37 cellular contexts compared by ENCODE assay signal in genomic region chr6:109910571-109910970, GRCh38.
"Had no signal": no experiment of that assay in that cellular context is flagged by ENCODE, and none has a peak within 500 bp of the region (broad histone marks: within the 10 kb centered on the region; RNA-seq: fewer than 3 reads in every experiment).

No MANE protein-coding gene starts in this region.

- H3K27ac Mint-ChIP-seq: activated B cell treated with CpG ODN at 0.5 μM for 24 hours; activated CD4-positive, alpha-beta memory T cell treated with anti-CD3 and anti-CD28 coated beads for 36 hours; activated CD4-positive, alpha-beta T cell treated with anti-CD3 and anti-CD28 coated beads, Interleukin-2, amount 10 ng/mL, durations not matched to agents 24 days and 14 days; activated CD8-positive, alpha-beta T cell treated with anti-CD3 and anti-CD28 coated beads for 36 hours; activated naive CD4-positive, alpha-beta T cell treated with anti-CD3 and anti-CD28 coated beads for 36 hours; activated naive CD4-positive, alpha-beta T cell treated with anti-CD3 and anti-CD28 coated beads, Interleukin-2, amount 50 U/mL, for 24 hours; activated naive CD8-positive, alpha-beta T cell; activated naive CD8-positive, alpha-beta T cell treated with anti-CD3 and anti-CD28 coated beads, Interleukin-2, amount 10 ng/mL, durations not matched to agents 7 days and 5 days; activated naive CD8-positive, alpha-beta T cell treated with anti-CD3 and anti-CD28 coated beads, Interleukin-2, amount 50 U/mL, for 24 hours; activated T-cell treated with anti-CD3 and anti-CD28 coated beads, Interleukin-2, amount 50 U/mL, for 72 hours; activated T-helper 1 cell treated with anti-CD3 and anti-CD28 coated beads, Interleukin-12 subunit alpha, Interleukin-12 subunit beta, Interleukin-2, Interleukin-4 antibody, amounts not matched to agents 30 ng/mL and 10 ng/mL and 1 ng/mL, durations not matched to agents 14 hours and 24 hours and 36 hours; activated T-helper 17 cell treated with anti-CD3 and anti-CD28 coated beads, Interleukin-2, amount 50 U/mL, for 72 hours; T-helper 1 cell treated with Interleukin-12 subunit alpha and Interleukin-12 subunit beta and Interleukin-4 antibody, amounts not matched to agents 30 μg/mL and 1 μg/mL, for 36 hours; T-helper 2 cell treated with Interferon-gamma antibody and Interleukin-4, amounts not matched to agents 5 μg/mL and 100 μg/mL, for 36 hours had no signal

- FAIRE-seq: astrocyte, TTC549 had no signal

- H3K36me3 Mint-ChIP-seq: activated CD4-positive, alpha-beta memory T cell treated with anti-CD3 and anti-CD28 coated beads for 36 hours; activated naive CD4-positive, alpha-beta T cell treated with anti-CD3 and anti-CD28 coated beads, Interleukin-2, amount 50 U/mL, for 24 hours; activated naive CD8-positive, alpha-beta T cell; activated naive CD8-positive, alpha-beta T cell treated with anti-CD3 and anti-CD28 coated beads, Interleukin-2, amount 10 ng/mL, durations not matched to agents 7 days and 5 days had no signal

- H3K27ac ChIP-seq: body of pancreas, brain microvascular endothelial cell, breast epithelium, VCaP had no signal

- H3K4me1 ChIP-seq: body of pancreas, breast epithelium had no signal

- H3K9me3 Mint-ChIP-seq: activated B cell treated with CpG ODN at 0.5 μM for 24 hours; activated CD4-positive, alpha-beta memory T cell treated with anti-CD3 and anti-CD28 coated beads for 36 hours; activated CD4-positive, alpha-beta T cell treated with anti-CD3 and anti-CD28 coated beads, Interleukin-2, amount 10 ng/mL, durations not matched to agents 24 days and 14 days; activated CD8-positive, alpha-beta T cell treated with anti-CD3 and anti-CD28 coated beads for 36 hours; activated naive CD4-positive, alpha-beta T cell treated with anti-CD3 and anti-CD28 coated beads for 36 hours; activated naive CD4-positive, alpha-beta T cell treated with anti-CD3 and anti-CD28 coated beads, Interleukin-2, amount 50 U/mL, for 24 hours; activated naive CD8-positive, alpha-beta T cell treated with anti-CD3 and anti-CD28 coated beads, Interleukin-2, amount 10 ng/mL, durations not matched to agents 7 days and 5 days; activated naive CD8-positive, alpha-beta T cell treated with anti-CD3 and anti-CD28 coated beads, Interleukin-2, amount 50 U/mL, for 24 hours; activated T-cell treated with anti-CD3 and anti-CD28 coated beads, Interleukin-2, amount 50 U/mL, for 4 hours; activated T-cell treated with anti-CD3 and anti-CD28 coated beads, Interleukin-2, amount 50 U/mL, for 72 hours; activated T-helper 1 cell treated with anti-CD3 and anti-CD28 coated beads, Interleukin-12 subunit alpha, Interleukin-12 subunit beta, Interleukin-2, Interleukin-4 antibody, amounts not matched to agents 30 ng/mL and 10 ng/mL and 1 ng/mL, durations not matched to agents 14 hours and 24 hours and 36 hours; activated T-helper 17 cell treated with anti-CD3 and anti-CD28 coated beads, Interleukin-2, amount 50 U/mL, for 72 hours; T-helper 1 cell treated with Interleukin-12 subunit alpha and Interleukin-12 subunit beta and Interleukin-4 antibody, amounts not matched to agents 30 μg/mL and 1 μg/mL, for 36 hours; T-helper 2 cell treated with Interferon-gamma antibody and Interleukin-4, amounts not matched to agents 5 μg/mL and 100 μg/mL, for 36 hours had no signal

- H3K4me1 Mint-ChIP-seq: activated B cell treated with CpG ODN at 0.5 μM for 24 hours; activated CD4-positive, alpha-beta T cell treated with anti-CD3 and anti-CD28 coated beads, Interleukin-2, amount 10 ng/mL, durations not matched to agents 24 days and 14 days; activated naive CD4-positive, alpha-beta T cell treated with anti-CD3 and anti-CD28 coated beads, Interleukin-2, amount 50 U/mL, for 24 hours; activated naive CD8-positive, alpha-beta T cell treated with anti-CD3 and anti-CD28 coated beads, Interleukin-2, amount 10 ng/mL, durations not matched to agents 7 days and 5 days; activated naive CD8-positive, alpha-beta T cell treated with anti-CD3 and anti-CD28 coated beads, Interleukin-2, amount 50 U/mL, for 24 hours; activated T-helper 17 cell treated with anti-CD3 and anti-CD28 coated beads, Interleukin-2, amount 50 U/mL, for 72 hours had no signal

- H3K4me3 Mint-ChIP-seq: activated B cell treated with CpG ODN at 0.5 μM for 24 hours; activated CD4-positive, alpha-beta memory T cell treated with anti-CD3 and anti-CD28 coated beads for 36 hours; activated CD4-positive, alpha-beta T cell treated with anti-CD3 and anti-CD28 coated beads, Interleukin-2, amount 10 ng/mL, durations not matched to agents 24 days and 14 days; activated CD8-positive, alpha-beta T cell treated with anti-CD3 and anti-CD28 coated beads for 36 hours; activated naive CD4-positive, alpha-beta T cell treated with anti-CD3 and anti-CD28 coated beads for 36 hours; activated naive CD4-positive, alpha-beta T cell treated with anti-CD3 and anti-CD28 coated beads, Interleukin-2, amount 50 U/mL, for 24 hours; activated naive CD8-positive, alpha-beta T cell; activated naive CD8-positive, alpha-beta T cell treated with anti-CD3 and anti-CD28 coated beads, Interleukin-2, amount 10 ng/mL, durations not matched to agents 7 days and 5 days; activated naive CD8-positive, alpha-beta T cell treated with anti-CD3 and anti-CD28 coated beads, Interleukin-2, amount 50 U/mL, for 24 hours; activated T-cell treated with anti-CD3 and anti-CD28 coated beads, Interleukin-2, amount 50 U/mL, for 4 hours; activated T-cell treated with anti-CD3 and anti-CD28 coated beads, Interleukin-2, amount 50 U/mL, for 72 hours; activated T-helper 1 cell treated with anti-CD3 and anti-CD28 coated beads, Interleukin-12 subunit alpha, Interleukin-12 subunit beta, Interleukin-2, Interleukin-4 antibody, amounts not matched to agents 30 ng/mL and 10 ng/mL and 1 ng/mL, durations not matched to agents 14 hours and 24 hours and 36 hours; activated T-helper 17 cell treated with anti-CD3 and anti-CD28 coated beads, Interleukin-2, amount 50 U/mL, for 72 hours; T-helper 1 cell treated with Interleukin-12 subunit alpha and Interleukin-12 subunit beta and Interleukin-4 antibody, amounts not matched to agents 30 μg/mL and 1 μg/mL, for 36 hours; T-helper 2 cell treated with Interferon-gamma antibody and Interleukin-4, amounts not matched to agents 5 μg/mL and 100 μg/mL, for 36 hours had no signal

- ATAC-seq: activated CD8-positive, alpha-beta T cell treated with anti-CD3 and anti-CD28 coated beads for 36 hours; activated naive CD8-positive, alpha-beta T cell treated with anti-CD3 and anti-CD28 coated beads, Interleukin-2, amount 50 U/mL, for 24 hours; activated T-cell treated with anti-CD3 and anti-CD28 coated beads, Interleukin-2, amount 50 U/mL, for 4 hours; activated T-cell treated with anti-CD3 and anti-CD28 coated beads, Interleukin-2, amount 50 U/mL, for 72 hours; activated T-helper 17 cell treated with anti-CD3 and anti-CD28 coated beads, Interleukin-2, amount 50 U/mL, for 72 hours; body of pancreas had no signal

- H3K4me3 ChIP-seq: body of pancreas, breast epithelium had no signal

- H3K9me3 ChIP-seq: body of pancreas, breast epithelium had no signal

- H3K27me3 ChIP-seq: body of pancreas, brain microvascular endothelial cell, breast epithelium had no signal

- H3K36me3 ChIP-seq: brain microvascular endothelial cell, breast epithelium had no signal

- DNase-seq: activated B cell treated with CpG ODN at 0.5 μM for 24 hours; activated CD4-positive, alpha-beta memory T cell treated with anti-CD3 and anti-CD28 coated beads for 36 hours; activated CD4-positive, alpha-beta T cell treated with anti-CD3 and anti-CD28 coated beads for 4 hours; activated CD4-positive, alpha-beta T cell treated with anti-CD3 and anti-CD28 coated beads, Interleukin-2, amount 10 ng/mL, durations not matched to agents 24 days and 14 days; activated CD4-positive, alpha-beta T cell treated with anti-CD3 and anti-CD28 coated beads, Interleukin-2, amount 50 U/mL, for 1 hour; activated CD4-positive, alpha-beta T cell treated with anti-CD3 and anti-CD28 coated beads, Interleukin-2, amount 50 U/mL, for 4 hours; activated CD4-positive, CD25-positive, alpha-beta regulatory T cell treated with anti-CD3 and anti-CD28 coated beads, Interleukin-2, amount 50 U/mL, for 72 hours; activated CD8-positive, alpha-beta memory T cell treated with anti-CD3 and anti-CD28 coated beads, Interleukin-2, amount 50 U/mL, for 4 hours; activated CD8-positive, alpha-beta T cell treated with anti-CD3 and anti-CD28 coated beads for 36 hours; activated effector memory CD4-positive, alpha-beta T cell treated with anti-CD3 and anti-CD28 coated beads, Interleukin-2, amount 50 U/mL, for 16 hours; activated gamma-delta T cell treated with Interleukin-2 at 50 U/mL for 16 hours; activated naive CD4-positive, alpha-beta T cell; activated naive CD4-positive, alpha-beta T cell treated with anti-CD3 and anti-CD28 coated beads for 36 hours; activated naive CD8-positive, alpha-beta T cell treated with anti-CD3 and anti-CD28 coated beads, Interleukin-2, amount 10 ng/mL, durations not matched to agents 7 days and 5 days; activated naive CD8-positive, alpha-beta T cell treated with anti-CD3 and anti-CD28 coated beads, Interleukin-2, amount 50 U/mL, for 24 hours; activated T-cell treated with anti-CD3 and anti-CD28 coated beads for 4 hours; activated T-cell treated with anti-CD3 and anti-CD28 coated beads, Interleukin-2, amount 50 U/mL, for 1 hour; activated T-cell treated with anti-CD3 and anti-CD28 coated beads, Interleukin-2, amount 50 U/mL, for 4 hours; activated T-cell treated with anti-CD3 and anti-CD28 coated beads, Interleukin-2, amount 50 U/mL, for 72 hours; amygdala; aorta; body of pancreas; brain microvascular endothelial cell; central memory CD4-positive, alpha-beta T cell; T-helper 1 cell; T-helper 2 cell; T-helper 9 cell had no signal
